Comparison of ENCODE assay signal across 18 cellular contexts in the genomic region with DNA sequence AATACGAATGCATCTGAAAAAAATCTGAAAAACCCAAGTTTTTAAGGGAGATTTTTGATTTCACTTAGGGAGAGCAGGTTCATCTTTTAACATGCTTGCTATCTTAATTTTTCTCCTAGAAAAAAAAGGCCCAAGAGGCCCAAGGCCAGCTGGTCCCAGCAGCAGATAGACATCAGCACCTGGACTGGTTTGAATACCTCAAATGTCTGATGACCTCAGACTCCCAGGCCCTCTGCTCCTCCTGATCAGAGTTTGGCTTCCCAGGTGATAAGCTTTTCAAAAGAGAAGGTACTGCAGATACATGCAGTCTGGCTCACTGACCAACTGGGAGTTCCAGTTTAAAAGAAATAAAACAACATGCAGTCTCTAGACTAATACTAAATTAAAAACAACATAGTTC.
DNase-seq lines count a peak whose midpoint lies in the region; ATAC-seq and TF ChIP-seq lines count a peak whose summit lies in the region.
"Had no signal": no experiment of that assay in that cellular context is flagged by ENCODE, and none has a peak within 500 bp of the region (broad histone marks: within the 10 kb centered on the region; RNA-seq: fewer than 3 reads in every experiment).

No MANE protein-coding gene starts in this region.

- no peak overlapping the region for H2AK5ac ChIP-seq in mesendoderm (ENCODE audit: low read length)

- no peak overlapping the region for H3K9ac ChIP-seq in mesendoderm (ENCODE audit: low read length)
- H3K9ac ChIP-seq: BLaER1 had no signal

- H3K4me3 Mint-ChIP-seq in T-helper 17 cell = no peak overlapping the region
- H3K4me3 Mint-ChIP-seq: B cell; CD4-positive, alpha-beta T cell; CD8-positive, alpha-beta memory T cell; HFFc6 had no signal

- no peaks in the 10 kb centered on the region for H3K4me1 ChIP-seq in mesendoderm (ENCODE audit: control insufficient read depth, low read depth, low read length)
- H3K4me1 ChIP-seq: BLaER1, HAP-1 had no signal

- WGBS in mesendoderm (ENCODE audit: extremely low coverage, insufficient coverage, low lambda C conversion rate) = no CpG with 5 or more reads among the region's 1 CpG

- no peak for ATAC-seq in T-helper 17 cell

- no peak overlapping the region for H4K5ac ChIP-seq in mesendoderm (ENCODE audit: low read length)

- H3K9me3 ChIP-seq in T-helper 17 cell (ENCODE audit: control insufficient read depth, low read length, poor library complexity, severe bottlenecking) = no peaks in the 10 kb centered on the region
- H3K9me3 ChIP-seq: BLaER1, HAP-1 had no signal

- H3K4me3 ChIP-seq in mesendoderm (ENCODE audit: low read length) (no peak overlapping the region), brain microvascular endothelial cell (ENCODE audit: low read depth, low read length) (no peak overlapping the region)
- H3K4me3 ChIP-seq: BLaER1, HAP-1 had no signal

- H3K79me1 ChIP-seq in mesendoderm (ENCODE audit: low read length) = no peaks in the 10 kb centered on the region

- H3K27me3 Mint-ChIP-seq in T-helper 17 cell = no peaks in the 10 kb centered on the region
- H3K27me3 Mint-ChIP-seq: B cell; CD4-positive, alpha-beta T cell; CD8-positive, alpha-beta memory T cell had no signal

- H3K36me3 ChIP-seq in mesendoderm (ENCODE audit: control insufficient read depth, insufficient read depth, low read length) (no peaks in the 10 kb centered on the region), brain microvascular endothelial cell (replicated peaks) (no peaks in the 10 kb centered on the region)
- H3K36me3 ChIP-seq: BLaER1, HAP-1 had no signal

- H3K27ac Mint-ChIP-seq in T-helper 17 cell = peak overlapping the region; percentile 53
- H3K27ac Mint-ChIP-seq: B cell, HFFc6 had no signal

- H3K23ac ChIP-seq in mesendoderm (ENCODE audit: low read length) = no peak overlapping the region

- TF ChIP-seq CTCF in brain microvascular endothelial cell (IDR thresholded peaks at IDR 0.05; ENCODE audit: low read depth, low read length, missing control alignments) = no peak

- H3K4me2 ChIP-seq in mesendoderm (ENCODE audit: low read length) = no peak overlapping the region
- H3K4me2 ChIP-seq: BLaER1 had no signal

- DNase-seq in DMS53 (lab: John Stamatoyannopoulos, UW) (peak; percentile 29), DMS53 treated with DMSO at 0.1 percent for 48 hours (lab: John Stamatoyannopoulos, UW; ENCODE audit: unreplicated experiment) (no peak), T-helper 17 cell (no peak), mesendoderm (peak; percentile 6), NCI-H1417 (lab: John Stamatoyannopoulos, UW) (no peak), cortex of kidney (lab: John Stamatoyannopoulos, UW) (no peak), brain microvascular endothelial cell (no peak)
- DNase-seq: CD4-positive, alpha-beta T cell; CD8-positive, alpha-beta memory T cell; DMS 273 treated with DMSO at 0.1 percent for 48 hours; DND-41; GOT3; HFFc6 had no signal

- no peak overlapping the region for H2BK15ac ChIP-seq in mesendoderm (replicated peaks; ENCODE audit: low read depth)

- peaks cover 7% of the 10 kb centered on the region for H3K4me1 Mint-ChIP-seq in T-helper 17 cell

- no peak overlapping the region for H2BK5ac ChIP-seq in mesendoderm (ENCODE audit: low read length)

- no peak overlapping the region for H3K56ac ChIP-seq in mesendoderm (ENCODE audit: low read length)

- H3K27ac ChIP-seq in mesendoderm (ENCODE audit: low read depth, low read length) = no peak overlapping the region
- no peak overlapping the region for H3K27ac ChIP-seq in brain microvascular endothelial cell
- H3K27ac ChIP-seq: 22Rv1, BLaER1, C4-2B had no signal

- no peak overlapping the region for H2BK120ac ChIP-seq in mesendoderm (ENCODE audit: low read depth, low read length)

- H3K36me3 Mint-ChIP-seq in T-helper 17 cell (ENCODE audit: low read depth) = peaks cover 6% of the 10 kb centered on the region

- in situ Hi-C loops in brain microvascular endothelial cell (cut with HindIII; ENCODE audit: low pct_ligation_motif_present, low sequenced_read_pairs) = no loop called here

- H3K79me2 ChIP-seq in mesendoderm (ENCODE audit: control insufficient read depth, insufficient read depth, low read length) = no peaks in the 10 kb centered on the region

- H3K4ac ChIP-seq in mesendoderm (ENCODE audit: low read depth, low read length) = no peak overlapping the region

- H3K18ac ChIP-seq in mesendoderm (ENCODE audit: low read length) = no peak overlapping the region

- H3K27me3 ChIP-seq in mesendoderm (ENCODE audit: insufficient read depth, low read length, poor library complexity) = no peaks in the 10 kb centered on the region
- no peaks in the 10 kb centered on the region for H3K27me3 ChIP-seq in brain microvascular endothelial cell (replicated peaks)
- H3K27me3 ChIP-seq: BLaER1 had no signal

- no peak overlapping the region for H4K8ac ChIP-seq in mesendoderm (ENCODE audit: low read depth, low read length)

Comparison
In these comparisons a context has a peak if more than half of its experiments do, and no peak if none do; other contexts are left out.
1. DNase-seq: peak in DMS53 (single experiment) and mesendoderm (single experiment); none in DMS53 treated with DMSO at 0.1 percent for 48 hours (single experiment), T-helper 17 cell (0 of 3), NCI-H1417 (0 of 3), cortex of kidney (single experiment) and brain microvascular endothelial cell (single experiment).